Comparison of ENCODE assay signal across 1 cellular context in genomic region chr3:156554842-156555687, GRCh38.
A peak's percentile ranks its signal among the peaks of the same experiment; 100 is the strongest.
TF ChIP-seq lines count a peak whose summit lies in the region.

Gene SSR3, minus strand, starts transcription at chr3:156555117. Its CDS starts 28 bp downstream, at chr3:156555089.

TF ChIP-seq in HepG2, 621 proteins besides CTCF, POLR2A, EP300 and RAD21 (continued from another document and continues in another):
- peak; percentile 46; the same call in 1 of the 2 replicates for TF ChIP-seq ZNF788 (CRISPR knock-in tag; IDR thresholded peaks at IDR 0.05; ENCODE audit: borderline replicate concordance)
- no peak for TF ChIP-seq ZNF646 (CRISPR knock-in tag; IDR thresholded peaks at IDR 0.05)
- peak; percentile 38; the same call in 1 of the 2 replicates for TF ChIP-seq MXD3 (CRISPR knock-in tag; IDR thresholded peaks at IDR 0.05)
- peak; percentile 64; the same call in 1 of the 2 replicates for TF ChIP-seq EED (CRISPR knock-in tag; IDR thresholded peaks at IDR 0.05)
- no peak for TF ChIP-seq PAXIP1 (CRISPR knock-in tag; conservative IDR thresholded peaks at IDR 0.05)
- TF ChIP-seq HMG20A (CRISPR knock-in tag; IDR thresholded peaks at IDR 0.05; ENCODE audit: borderline replicate concordance): no peak
- TF ChIP-seq HCFC1 (IDR thresholded peaks at IDR 0.05; ENCODE audit: low read depth, low read length): peak; percentile 82
- peak; percentile 53; the same call in 1 of the 2 replicates for TF ChIP-seq HIVEP1 (CRISPR knock-in tag; IDR thresholded peaks at IDR 0.05)
- no peak for TF ChIP-seq THAP8 (CRISPR knock-in tag; IDR thresholded peaks at IDR 0.05; ENCODE audit: borderline replicate concordance)
- no peak for TF ChIP-seq ZBTB8A (CRISPR knock-in tag; IDR thresholded peaks at IDR 0.05; ENCODE audit: borderline replicate concordance, low read depth)
- TF ChIP-seq NKX3-1 (CRISPR knock-in tag; IDR thresholded peaks at IDR 0.05): peak; percentile 52; the same call in 1 of the 2 replicates
- TF ChIP-seq SETDB1 (CRISPR knock-in tag; IDR thresholded peaks at IDR 0.05; ENCODE audit: borderline replicate concordance): no peak
- TF ChIP-seq ZHX2 (IDR thresholded peaks at IDR 0.05; ENCODE audit: low read depth): 0 out of 2 replicates have a peak, but pooled peaks have one; percentile 51
- TF ChIP-seq ZHX2 (CRISPR knock-in tag; IDR thresholded peaks at IDR 0.05; ENCODE audit: borderline replicate concordance): no peak
- TF ChIP-seq GLI4 (CRISPR knock-in tag; IDR thresholded peaks at IDR 0.05; ENCODE audit: borderline replicate concordance): no peak
- TF ChIP-seq ZFP36 (IDR thresholded peaks at IDR 0.05; ENCODE audit: borderline replicate concordance, low read depth, low read length, partially characterized antibody): no peak
- TF ChIP-seq PRMT3 (CRISPR knock-in tag; IDR thresholded peaks at IDR 0.05; ENCODE audit: borderline replicate concordance, low read depth): no peak
- TF ChIP-seq ZNF879 (CRISPR knock-in tag; IDR thresholded peaks at IDR 0.05): no peak
- peak; percentile 82; the same call in 1 of the 2 replicates for TF ChIP-seq ZNF225 (CRISPR knock-in tag; IDR thresholded peaks at IDR 0.05)
- TF ChIP-seq HINFP (CRISPR knock-in tag; IDR thresholded peaks at IDR 0.05; ENCODE audit: low read depth): no peak
- no peak for TF ChIP-seq FOXM1 (CRISPR knock-in tag; IDR thresholded peaks at IDR 0.05)
- TF ChIP-seq NFATC3 (CRISPR knock-in tag; IDR thresholded peaks at IDR 0.05): no peak
- TF ChIP-seq TOE1 (CRISPR knock-in tag; IDR thresholded peaks at IDR 0.05): no peak
- 0 out of 2 replicates have a peak, but pooled peaks have one; percentile 37 for TF ChIP-seq E2F5 (CRISPR knock-in tag; conservative IDR thresholded peaks at IDR 0.05)
- peak; percentile 61; the same call in 1 of the 2 replicates for TF ChIP-seq DR1 (CRISPR knock-in tag; IDR thresholded peaks at IDR 0.05)
- no peak for TF ChIP-seq RBM39 (IDR thresholded peaks at IDR 0.05; ENCODE audit: low read depth, low read length, poor library complexity, severe bottlenecking)
- no peak for TF ChIP-seq ZNF180 (CRISPR knock-in tag; IDR thresholded peaks at IDR 0.05; ENCODE audit: borderline replicate concordance, low read depth)
- peak; percentile 31 for TF ChIP-seq JARID2 (CRISPR knock-in tag; IDR thresholded peaks at IDR 0.05; ENCODE audit: insufficient replicate concordance)
- TF ChIP-seq NR2F6 (IDR thresholded peaks at IDR 0.05): no peak
- no peak; the same call in 1 of the 2 replicates for TF ChIP-seq NR2F6 (CRISPR knock-in tag; IDR thresholded peaks at IDR 0.05)
- TF ChIP-seq DZIP1 (CRISPR knock-in tag; IDR thresholded peaks at IDR 0.05): no peak
- TF ChIP-seq ZNF282 (IDR thresholded peaks at IDR 0.05; ENCODE audit: partially characterized antibody): no peak
